ENCODE assay signal across 15 cellular contexts in the genomic region with DNA sequence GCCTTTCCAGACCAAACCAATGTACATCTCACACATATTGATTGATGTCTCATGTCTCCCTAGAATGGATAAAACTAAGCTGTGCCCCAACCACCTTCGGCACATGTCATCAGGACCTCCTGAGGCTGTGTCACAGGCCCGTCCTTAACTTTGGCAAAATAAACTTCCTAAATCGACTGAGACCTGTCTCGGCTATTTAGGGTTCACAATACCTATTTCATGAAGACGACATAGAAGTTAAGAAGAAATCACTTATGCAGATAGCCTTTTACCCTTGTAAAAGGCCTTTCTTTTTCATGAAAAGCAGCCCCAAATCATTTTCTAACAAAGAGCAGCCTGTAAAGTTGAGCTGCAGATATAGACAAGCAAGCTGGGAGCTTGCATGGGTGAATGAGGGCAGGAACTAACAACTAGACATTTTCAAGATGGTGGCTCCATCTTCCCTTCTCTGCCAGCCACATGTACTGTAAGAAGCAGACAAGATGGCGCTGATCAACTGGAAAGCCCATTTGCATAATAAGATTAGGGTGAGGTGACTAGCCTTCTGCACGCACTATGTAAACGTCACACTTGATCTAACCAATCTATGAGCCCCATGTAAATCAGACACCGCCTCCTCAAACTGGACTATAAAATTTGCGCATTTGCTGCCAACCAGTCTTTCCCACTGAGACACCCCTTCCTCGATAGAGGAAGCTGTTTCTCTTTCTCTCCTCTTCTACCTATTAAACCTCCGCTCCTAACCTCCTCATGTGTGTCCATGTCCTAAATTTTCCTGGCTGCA. TPM values are rescaled to one million over a fixed set of nuclear protein-coding genes. Genes with fewer than 3 reads are reported as not detected.
DNase-seq lines count a peak whose midpoint lies in the region; ATAC-seq, FAIRE-seq and TF ChIP-seq lines count a peak whose summit lies in the region.
"Had no signal": no experiment of that assay in that cellular context is flagged by ENCODE, and none has a peak within 500 bp of the region (broad histone marks: within the 10 kb centered on the region; RNA-seq: fewer than 3 reads in every experiment).

No MANE protein-coding gene starts in this region.

- H3K4me1 ChIP-seq in Karpas-422 (ENCODE audit: low read length) (peaks cover 16% of the 10 kb centered on the region), neural progenitor cell (peaks cover 5% of the 10 kb centered on the region), small intestine (ENCODE audit: control insufficient read depth in 2 of 2, insufficient read depth in 1 of 2, low read depth in 1 of 2, low read length in 1 of 2) (peaks cover 3 to 5% of the 10 kb centered on the region in 2 donors)

- peaks cover 86% of the 10 kb centered on the region for H3K4me1 Mint-ChIP-seq in activated T-cell treated with anti-CD3 and anti-CD28 coated beads, Interleukin-2, amount 50 U/mL, for 24 hours (ENCODE audit: low read depth)
- H3K4me1 Mint-ChIP-seq in activated T-cell treated with anti-CD3 and anti-CD28 coated beads, Interleukin-2, amount 50 U/mL, for 72 hours (ENCODE audit: low read depth): peaks cover 68% of the 10 kb centered on the region
- peaks cover 50% of the 10 kb centered on the region for H3K4me1 Mint-ChIP-seq in activated B cell treated with CpG ODN at 0.5 μM for 24 hours
- H3K4me1 Mint-ChIP-seq in neural progenitor cell: peaks cover 10% of the 10 kb centered on the region

- peak overlapping the region; percentile 70 for H3K27ac Mint-ChIP-seq in activated T-cell treated with anti-CD3 and anti-CD28 coated beads, Interleukin-2, amount 50 U/mL, for 24 hours
- no peak overlapping the region for H3K27ac Mint-ChIP-seq in activated T-cell treated with anti-CD3 and anti-CD28 coated beads, Interleukin-2, amount 50 U/mL, for 72 hours
- peak overlapping the region; percentile 71 for H3K27ac Mint-ChIP-seq in activated B cell treated with CpG ODN at 0.5 μM for 24 hours
- no peak overlapping the region for H3K27ac Mint-ChIP-seq in neural progenitor cell

- DNase-seq in activated T-cell treated with anti-CD3 and anti-CD28 coated beads, Interleukin-2, amount 50 U/mL, for 24 hours: no peak
- no peak for DNase-seq in activated T-cell treated with anti-CD3 and anti-CD28 coated beads, Interleukin-2, amount 50 U/mL, for 72 hours
- no peak for DNase-seq in Karpas-422
- DNase-seq in activated B cell treated with CpG ODN at 0.5 μM for 24 hours: no peak
- peak; percentile 9 for DNase-seq in neural progenitor cell (ENCODE audit: low spot score)
- DNase-seq in small intestine: no peak
- no peak for DNase-seq in stimulated activated CD4-positive, alpha-beta T cell treated with anti-CD3 and anti-CD28 coated beads, Interleukin-15, amount 100 ng/mL, for 24 hours
- DNase-seq: caudate nucleus, NCI-H1417 treated with DMSO at 0.1 percent for 48 hours, NCI-H69, tibial artery had no signal

- no peak overlapping the region for H3K4me2 ChIP-seq in Karpas-422 (ENCODE audit: low read depth, low read length, poor library complexity, severe bottlenecking)
- no peak overlapping the region for H3K4me2 ChIP-seq in neural progenitor cell

- H3K9ac ChIP-seq in Karpas-422 (ENCODE audit: low read length) (no peak overlapping the region), neural progenitor cell (no peak overlapping the region)

- no peak for FAIRE-seq in small intestine (lab: Jason Lieb, UNC)
- FAIRE-seq: endometrium, frontal cortex, HTR-8/SVneo had no signal

- TF ChIP-seq CTCF in activated B cell treated with CpG ODN at 0.5 μM for 24 hours (IDR thresholded peaks at IDR 0.05): no peak
- TF ChIP-seq CTCF in neural progenitor cell (IDR thresholded peaks at IDR 0.05): no peak

- H3K27ac ChIP-seq in Karpas-422 (ENCODE audit: low read length) (no peak overlapping the region), neural progenitor cell (no peak overlapping the region), small intestine (ENCODE audit: low read depth in 1 of 2, low read length in 1 of 2) (peak overlapping the region in 1 of 2 donors; percentile 3)
- H3K27ac ChIP-seq: tibial artery had no signal

- intact Hi-C loops in activated B cell treated with CpG ODN at 0.5 μM for 24 hours (cut with micrococcal nuclease): loop anchor here (1.0 kb wide), 1 partner anchor 19 kb away; no protein-coding TSS in a partner anchor

- H3K9me3 Mint-ChIP-seq in activated T-cell treated with anti-CD3 and anti-CD28 coated beads, Interleukin-2, amount 50 U/mL, for 24 hours: peaks cover 12% of the 10 kb centered on the region
- H3K9me3 Mint-ChIP-seq in activated T-cell treated with anti-CD3 and anti-CD28 coated beads, Interleukin-2, amount 50 U/mL, for 72 hours: peaks cover 2 to 11% of the 10 kb centered on the region in 2 donors
- H3K9me3 Mint-ChIP-seq in activated B cell treated with CpG ODN at 0.5 μM for 24 hours: peaks cover 13% of the 10 kb centered on the region
- H3K9me3 Mint-ChIP-seq in neural progenitor cell: no peaks in the 10 kb centered on the region

- H3K36me3 ChIP-seq in Karpas-422 (ENCODE audit: insufficient read depth, low read length) (no peaks in the 10 kb centered on the region), neural progenitor cell (no peaks in the 10 kb centered on the region), small intestine (ENCODE audit: control insufficient read depth in 2 of 2, insufficient read depth in 2 of 2, low read length in 2 of 2) (no peaks in the 10 kb centered on the region)
- H3K36me3 ChIP-seq: tibial artery had no signal

- 92 to 95% (median 94%) methylated on average over 12 of the region's 12 CpGs for WGBS in small intestine, 3 donors

- H4K20me1 ChIP-seq in Karpas-422 (ENCODE audit: insufficient read depth, low read depth, low read length) (no peaks in the 10 kb centered on the region), neural progenitor cell (ENCODE audit: low read depth) (no peaks in the 10 kb centered on the region)

- no peaks in the 10 kb centered on the region for H3K27me3 ChIP-seq in Karpas-422 (ENCODE audit: low read length)
- no peaks in the 10 kb centered on the region for H3K27me3 ChIP-seq in neural progenitor cell
- no peaks in the 10 kb centered on the region for H3K27me3 ChIP-seq in small intestine (ENCODE audit: control insufficient read depth in 2 of 2, insufficient read depth in 2 of 2, low read length in 2 of 2)

- POLR2A ChIA-PET in activated B cell treated with CpG ODN at 0.5 μM for 24 hours (lab: Charles Lee): interaction anchor here (0.6 to 2.1 kb wide), 10 partner anchors 13 to 252 kb away, joined by 3 to 10 read pairs (median 5); a partner anchor contains a TSS

- CTCF ChIA-PET in activated B cell treated with CpG ODN at 0.5 μM for 24 hours (lab: Charles Lee): interaction anchor here (1.0 to 2.7 kb wide), 5 partner anchors 19 to 169 kb away, joined by 3 to 13 read pairs (median 3); no protein-coding TSS in a partner anchor

- H3K4me3 ChIP-seq in Karpas-422 (ENCODE audit: low read length) (no peak overlapping the region), neural progenitor cell (no peak overlapping the region), small intestine (ENCODE audit: low read depth in 1 of 2, low read length in 2 of 2) (no peak overlapping the region)
- H3K4me3 ChIP-seq: tibial artery had no signal

- H3K4me3 Mint-ChIP-seq in activated T-cell treated with anti-CD3 and anti-CD28 coated beads, Interleukin-2, amount 50 U/mL, for 24 hours: no peak overlapping the region
- H3K4me3 Mint-ChIP-seq in activated T-cell treated with anti-CD3 and anti-CD28 coated beads, Interleukin-2, amount 50 U/mL, for 72 hours: no peak overlapping the region
- H3K4me3 Mint-ChIP-seq in activated B cell treated with CpG ODN at 0.5 μM for 24 hours (no peak overlapping the region), neural progenitor cell (no peak overlapping the region)

- ATAC-seq in activated T-cell treated with anti-CD3 and anti-CD28 coated beads, Interleukin-2, amount 50 U/mL, for 72 hours (replicated peaks in 1 of 2): no peak
- ATAC-seq in activated B cell treated with CpG ODN at 0.5 μM for 24 hours (ENCODE audit: low read depth): no peak
- no peak for ATAC-seq in HG03159 (IDR thresholded peaks at IDR 0.05; ENCODE audit: unreplicated experiment)

- peaks cover 4% of the 10 kb centered on the region for H3K36me3 Mint-ChIP-seq in activated T-cell treated with anti-CD3 and anti-CD28 coated beads, Interleukin-2, amount 50 U/mL, for 24 hours (ENCODE audit: low read depth)
- H3K36me3 Mint-ChIP-seq in activated T-cell treated with anti-CD3 and anti-CD28 coated beads, Interleukin-2, amount 50 U/mL, for 72 hours (ENCODE audit: insufficient read depth in 2 of 2): peaks cover 7 to 8% of the 10 kb centered on the region in 2 donors
- peaks cover 4% of the 10 kb centered on the region for H3K36me3 Mint-ChIP-seq in activated B cell treated with CpG ODN at 0.5 μM for 24 hours (ENCODE audit: low read depth)
- H3K36me3 Mint-ChIP-seq in neural progenitor cell: no peaks in the 10 kb centered on the region

- H3K9me3 ChIP-seq in Karpas-422 (ENCODE audit: low read length) (no peaks in the 10 kb centered on the region), neural progenitor cell (ENCODE audit: low read depth) (no peaks in the 10 kb centered on the region), small intestine (ENCODE audit: control insufficient read depth, low read depth) (no peaks in the 10 kb centered on the region)
- H3K9me3 ChIP-seq: tibial artery had no signal

- no peaks in the 10 kb centered on the region for H3K79me2 ChIP-seq in Karpas-422 (ENCODE audit: low read length)
- H3K79me2 ChIP-seq in neural progenitor cell (ENCODE audit: low read depth): no peaks in the 10 kb centered on the region

- H3K27me3 Mint-ChIP-seq in activated T-cell treated with anti-CD3 and anti-CD28 coated beads, Interleukin-2, amount 50 U/mL, for 24 hours: no peaks in the 10 kb centered on the region
- H3K27me3 Mint-ChIP-seq in activated T-cell treated with anti-CD3 and anti-CD28 coated beads, Interleukin-2, amount 50 U/mL, for 72 hours (ENCODE audit: low read depth): no peaks in the 10 kb centered on the region
- no peaks in the 10 kb centered on the region for H3K27me3 Mint-ChIP-seq in activated B cell treated with CpG ODN at 0.5 μM for 24 hours
- peaks cover 10% of the 10 kb centered on the region for H3K27me3 Mint-ChIP-seq in neural progenitor cell (ENCODE audit: insufficient read depth, low read depth)

- H2AFZ ChIP-seq in Karpas-422 (ENCODE audit: low read length) (peak overlapping the region; percentile 90; the same call in 1 of the 2 replicates), neural progenitor cell (replicated peaks) (peak overlapping the region; percentile 69)

- H3K9me2 ChIP-seq in Karpas-422 (replicated peaks; ENCODE audit: insufficient read depth, low read length): no peaks in the 10 kb centered on the region

- H3F3A ChIP-seq in neural progenitor cell (ENCODE audit: low read depth): peaks cover 7% of the 10 kb centered on the region

RNA-seq across cellular contexts. Expression of a gene that starts 4.7 kb away (rescaled TPM):
- total RNA-seq in activated T-cell treated with anti-CD3 and anti-CD28 coated beads, Interleukin-2, amount 50 U/mL, for 72 hours: 10 to 100 TPM; 12.8 to 16.2 TPM
- total RNA-seq in Karpas-422 (2014; rRNA removed; shearing (Covaris generic); ENCODE audit: low replicate concordance): 1.9 and 3.1 TPM in 2 replicates
- 13.4 and 17.9 TPM in 2 replicates for total RNA-seq in activated B cell treated with CpG ODN at 0.5 μM for 24 hours
- total RNA-seq in neural progenitor cell (ENCODE audit: low replicate concordance): 6.5 and 11.9 TPM in 2 replicates
- polyA plus RNA-seq in small intestine: 100 to 1,000 TPM in 1 of 3 donors, 10 to 100 TPM in 1, 1 to 10 TPM in 1; 8.7 to 117 (median 67.6) TPM

Comparison
In these comparisons a context has a peak if more than half of its experiments do, and no peak if none do; other contexts are left out.
1. H3K27ac Mint-ChIP-seq: peak in activated T-cell treated with anti-CD3 and anti-CD28 coated beads, Interleukin-2, amount 50 U/mL, for 24 hours (single experiment) and activated B cell treated with CpG ODN at 0.5 μM for 24 hours (single experiment); none in activated T-cell treated with anti-CD3 and anti-CD28 coated beads, Interleukin-2, amount 50 U/mL, for 72 hours (single experiment) and neural progenitor cell (single experiment).